8 cellular contexts compared by ENCODE assay signal in genomic region chr12:55730447-55730820, GRCh38. TPM values are rescaled to one million over a fixed set of nuclear protein-coding genes. Genes with fewer than 3 reads are reported as not detected.
A peak's percentile ranks its signal among the peaks of the same experiment; 100 is the strongest.
DNase-seq lines count a peak whose midpoint lies in the region; ATAC-seq and TF ChIP-seq lines count a peak whose summit lies in the region.

No MANE protein-coding gene starts in this region.

- no peaks in the 10 kb centered on the region for H3K27me3 Mint-ChIP-seq in neural crest cell (ENCODE audit: low read depth)

- H3K27ac ChIP-seq in C4-2B = peak overlapping the region; percentile 91
- peak overlapping the region; percentile 94 to 100 (median 99) for H3K27ac ChIP-seq in dorsolateral prefrontal cortex

- peaks cover 5% of the 10 kb centered on the region for H3K36me3 Mint-ChIP-seq in neural crest cell (ENCODE audit: low read depth)

- H3K4me3 Mint-ChIP-seq in neural crest cell = peak overlapping the region; percentile 91

- H3K27ac Mint-ChIP-seq in neural crest cell (ENCODE audit: unreplicated experiment) = peak overlapping the region; percentile 94

- H3K4me3 ChIP-seq in NB4 (ENCODE audit: low read depth, low read length) = peak overlapping the region; percentile 75
- peak overlapping the region; percentile 48 to 97 (median 85) for H3K4me3 ChIP-seq in dorsolateral prefrontal cortex

- H3K27me3 ChIP-seq in dorsolateral prefrontal cortex = no peaks in the 10 kb centered on the region

- ATAC-seq in HG02852 (IDR thresholded peaks at IDR 0.05; ENCODE audit: unreplicated experiment) (no peak), GM21381 (IDR thresholded peaks at IDR 0.05; ENCODE audit: unreplicated experiment) (no peak), HG03139 (IDR thresholded peaks at IDR 0.05; ENCODE audit: unreplicated experiment) (no peak)

- no peak for TF ChIP-seq POLR2A in NB4 (IDR thresholded peaks at IDR 0.05; ENCODE audit: extremely low read depth, insufficient read length)

- DNase-seq in NB4 (ENCODE audit: low read depth) (no peak), dorsolateral prefrontal cortex (no peak), neural crest cell (ENCODE audit: low read depth, low spot score) (no peak), COLO668 (lab: John Stamatoyannopoulos, UW; ENCODE audit: unreplicated experiment) (no peak)

- peaks cover 35% of the 10 kb centered on the region for H3K4me1 Mint-ChIP-seq in neural crest cell

- no peaks in the 10 kb centered on the region for H3K9me3 Mint-ChIP-seq in neural crest cell

- intact Hi-C loops in dorsolateral prefrontal cortex (cut with DNase I) = no loop called here

- TF ChIP-seq CTCF in C4-2B (conservative IDR thresholded peaks at IDR 0.05) (no peak), NB4 (IDR thresholded peaks at IDR 0.05; ENCODE audit: low read depth, low read length) (no peak), dorsolateral prefrontal cortex (IDR thresholded peaks at IDR 0.05 in 54 of 56, conservative IDR thresholded peaks at IDR 0.05 in 2 of 56; ENCODE audit: low read depth in 1 of 56, partially characterized antibody in 56 of 56) (peak in 2 of 56 donors; percentile 2), neural crest cell (conservative IDR thresholded peaks at IDR 0.05) (no peak)

RNA-seq across cellular contexts. Expression of gene CD63, which starts 1.6 kb away (rescaled TPM):
- total RNA-seq in dorsolateral prefrontal cortex = 100 to 1,000 TPM; 216 to 509 (median 301) TPM
- total RNA-seq in neural crest cell = 535 and 560 TPM in 2 replicates

RNA-seq across cellular contexts. Expression of gene RDH5, which starts 10.2 kb away (rescaled TPM):
- total RNA-seq in dorsolateral prefrontal cortex (10 to 100 TPM in 45 of 120 experiments, 1 to 10 TPM in 75; 3.2 to 19.4 (median 9.0) TPM), neural crest cell (10.4 and 14.2 TPM in 2 replicates)

RNA-seq across cellular contexts. Expression of gene GDF11, which starts 12.5 kb away (rescaled TPM):
- total RNA-seq in dorsolateral prefrontal cortex (10 to 100 TPM; 11.9 to 63.8 (median 21.4) TPM), neural crest cell (66.6 and 67.0 TPM in 2 replicates)

RNA-seq across cellular contexts. Expression of gene BLOC1S1, which starts 14.6 kb away (rescaled TPM):
- total RNA-seq in dorsolateral prefrontal cortex (100 to 1,000 TPM in 89 of 120 experiments, 10 to 100 TPM in 31; 73.5 to 149 (median 111) TPM), neural crest cell (105 and 111 TPM in 2 replicates)

RNA-seq across cellular contexts. Expression of gene ITGA7, which starts 22.7 kb away (rescaled TPM):
- 100 to 1,000 TPM in 38 of 120 experiments, 10 to 100 TPM in 82; 47.1 to 183 (median 85.5) TPM for total RNA-seq in dorsolateral prefrontal cortex
- total RNA-seq in neural crest cell = 57.9 and 63.7 TPM in 2 replicates
